In genomic region chr12:109899783-109900751, GRCh38 we compare ENCODE assay signal across 8 cellular contexts. TPM values are rescaled to one million over a fixed set of nuclear protein-coding genes. Genes with fewer than 3 reads are reported as not detected.
A peak's percentile ranks its signal among the peaks of the same experiment; 100 is the strongest.
DNase-seq lines count a peak whose midpoint lies in the region; ATAC-seq and TF ChIP-seq lines count a peak whose summit lies in the region.

Gene TCHP, plus strand, starts transcription at chr12:109900274. Its CDS starts 2,753 bp downstream, at chr12:109903027.

- BruUV-seq in PC-9 (replicated peaks; lab: Mats Ljungman, UMichigan), result TSS peak; percentile 38

- H3K9me3 ChIP-seq in PC-9 (ENCODE audit: insufficient read depth, low read depth) (no peaks in the 10 kb centered on the region), esophagus (ENCODE audit: control insufficient read depth in 2 of 2, insufficient read depth in 1 of 2, low read depth in 1 of 2, low read length in 1 of 2) (no peaks in the 10 kb centered on the region), mucosa of stomach (ENCODE audit: control insufficient read depth, low read length) (no peaks in the 10 kb centered on the region)

- no peaks in the 10 kb centered on the region for H3K36me3 ChIP-seq in PC-9 (ENCODE audit: low read depth)
- H3K36me3 ChIP-seq in esophagus (ENCODE audit: control insufficient read depth in 2 of 2, insufficient read depth in 2 of 2, low read length in 1 of 2), result peaks cover 14 to 18% of the 10 kb centered on the region in 2 donors
- H3K36me3 ChIP-seq in mucosa of stomach (ENCODE audit: control insufficient read depth, insufficient read depth, low read length), result no peaks in the 10 kb centered on the region

- H3K4me1 ChIP-seq in PC-9 (replicated peaks; ENCODE audit: insufficient read depth) (peaks cover 16% of the 10 kb centered on the region), esophagus (ENCODE audit: control insufficient read depth in 2 of 2, insufficient read depth in 2 of 2, low read length in 1 of 2) (no peaks in the 10 kb centered on the region), mucosa of stomach (ENCODE audit: control insufficient read depth, insufficient read depth, low read length) (peaks cover 13% of the 10 kb centered on the region)

- H3K4me3 Mint-ChIP-seq in IgD-negative memory B cell, result peak within 1 kb of the TSS; percentile 93 to 99 (median 96)

- CTCF ChIA-PET in PC-9 (lab: Charles Lee), result interaction anchor here (0.6 to 1.5 kb wide), 2 partner anchors 46 to 745 kb away, joined by 4 read pairs; no protein-coding TSS in a partner anchor

- no peaks in the 10 kb centered on the region for H3K27me3 ChIP-seq in PC-9 (ENCODE audit: insufficient read depth, low read depth)
- H3K27me3 ChIP-seq in esophagus (ENCODE audit: control insufficient read depth in 1 of 2, insufficient read depth in 2 of 2, low read length in 2 of 2), result no peaks in the 10 kb centered on the region
- no peaks in the 10 kb centered on the region for H3K27me3 ChIP-seq in mucosa of stomach (ENCODE audit: control insufficient read depth, insufficient read depth, low read length)

- H3F3A ChIP-seq in PC-9 (ENCODE audit: insufficient read depth, low read depth), result no peaks in the 10 kb centered on the region

- no peaks in the 10 kb centered on the region for H4K20me1 ChIP-seq in PC-9 (ENCODE audit: insufficient read depth)

- POLR2A ChIA-PET in PC-9 (lab: Charles Lee; ENCODE audit: unreplicated experiment), result no interaction called here

- H3K9me3 Mint-ChIP-seq in IgD-negative memory B cell, result no peaks in the 10 kb centered on the region

- peak within 1 kb of the TSS; percentile 62 to 97 (median 96) for H3K27ac Mint-ChIP-seq in IgD-negative memory B cell

- H3K4me2 ChIP-seq in PC-9, result peak within 1 kb of the TSS; percentile 97

- peak within 1 kb of the TSS; percentile 95 for H2AFZ ChIP-seq in PC-9

- H3K79me2 ChIP-seq in PC-9 (ENCODE audit: low read depth), result peaks cover 21% of the 10 kb centered on the region

- intact Hi-C loops in PC-9 (cut with micrococcal nuclease; ENCODE audit: unreplicated experiment), result loop anchor here (1.0 kb wide), 1 partner anchor 47 kb away; no protein-coding TSS in a partner anchor

- H3K4me1 Mint-ChIP-seq in IgD-negative memory B cell, result peaks cover 13 to 19% (median 16%) of the 10 kb centered on the region in 3 donors

- TF ChIP-seq CTCF in PC-9 (conservative IDR thresholded peaks at IDR 0.05), result peak; percentile 33; the same call in 1 of the 2 replicates

- H3K27me3 Mint-ChIP-seq in IgD-negative memory B cell, result no peaks in the 10 kb centered on the region

- H3K4me3 ChIP-seq in PC-9, result peak within 1 kb of the TSS; percentile 73
- H3K4me3 ChIP-seq in esophagus (ENCODE audit: low read depth in 1 of 2, low read length in 2 of 2), result peak within 1 kb of the TSS; percentile 82 to 84
- peak within 1 kb of the TSS; percentile 95 for H3K4me3 ChIP-seq in mucosa of stomach (ENCODE audit: low read length)

- H3K9ac ChIP-seq in mucosa of stomach (ENCODE audit: low read length), result peak within 1 kb of the TSS; percentile 78

- DNase-seq in CMK (ENCODE audit: low read depth) (peak; percentile 76), PC-9 (peak; percentile 71 to 76)
- peak; percentile 77 for DNase-seq in activated T-cell treated with anti-CD3 and anti-CD28 coated beads, Interleukin-2, amount 50 U/mL, for 1 hour
- peak; percentile 32 to 43 for DNase-seq in stimulated activated CD8-positive, alpha-beta memory T cell treated with anti-CD3 and anti-CD28 coated beads, Interleukin-7, amount 100 ng/mL, for 1 hour (ENCODE audit: low read depth in 2 of 2)

- 1% methylated on average over 69 of the region's 69 CpGs for WGBS in esophagus, 2 donors

- ATAC-seq in GM21367 (IDR thresholded peaks at IDR 0.05; ENCODE audit: unreplicated experiment), result peak; percentile 70

- peak within 1 kb of the TSS; percentile 30; the same call in 1 of the 2 replicates for H3K27ac ChIP-seq in PC-9
- H3K27ac ChIP-seq in esophagus (ENCODE audit: low read depth in 2 of 2, low read length in 1 of 2), result peak within 1 kb of the TSS; percentile 73 to 90

- H3K36me3 Mint-ChIP-seq in IgD-negative memory B cell, result peaks cover 2% of the 10 kb centered on the region

- no peaks in the 10 kb centered on the region for H3K9me2 ChIP-seq in PC-9 (ENCODE audit: insufficient read depth)

RNA-seq across cellular contexts. Expression of gene TCHP, which starts in this region (rescaled TPM):
- polyA plus RNA-seq in IgD-negative memory B cell (12.5 TPM), esophagus (10 to 100 TPM; 14.1 to 17.4 TPM)
- 17.6 and 19.2 TPM in 2 replicates for total RNA-seq in PC-9 (2021)

Comparison
In these comparisons a context has a peak if more than half of its experiments do, and no peak if none do; other contexts are left out.
1. Peak in every context shown above with its lines: DNase-seq, ATAC-seq, H3K4me3 ChIP-seq and H3K27ac ChIP-seq.